Comparison of ENCODE assay signal across 8 cellular contexts in the genomic region with DNA sequence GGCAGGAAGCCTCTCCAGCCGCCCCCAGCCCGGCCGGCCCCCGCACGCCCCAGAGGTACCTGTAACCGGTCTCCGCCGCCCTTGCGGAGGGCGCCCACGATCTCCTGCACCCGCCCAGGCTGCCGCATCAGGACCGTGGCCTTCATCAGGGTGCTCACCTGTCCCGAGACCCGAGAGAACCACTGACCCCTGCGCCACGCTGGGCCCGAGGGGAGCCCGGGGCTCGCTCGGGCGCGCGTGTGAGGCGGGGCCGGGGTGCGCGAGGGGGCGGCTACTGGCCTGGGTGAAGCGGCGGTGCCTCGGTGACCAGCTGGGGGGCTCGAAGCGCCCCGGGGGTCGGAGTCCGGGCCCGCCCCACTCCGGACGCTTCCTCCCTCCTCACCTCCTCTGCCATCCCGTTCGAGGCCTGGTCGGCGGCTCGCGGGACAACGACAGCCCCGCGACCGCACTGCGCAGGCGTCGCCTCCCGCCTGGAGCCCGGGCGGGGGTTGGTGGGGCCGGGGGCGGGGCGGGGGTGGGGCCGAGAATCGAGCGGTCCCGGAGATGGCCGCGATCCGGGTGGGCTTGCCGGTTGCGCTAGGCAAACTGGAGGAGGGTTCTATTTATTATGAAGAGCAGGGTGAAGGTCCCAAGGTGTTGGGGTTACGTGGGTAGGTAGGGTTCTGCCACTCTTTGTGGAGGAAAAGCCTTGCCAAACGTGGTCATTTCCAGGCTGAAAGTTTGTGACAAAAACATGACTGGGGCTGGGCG. TPM values are rescaled to one million over a fixed set of nuclear protein-coding genes. Genes with fewer than 3 reads are reported as not detected.
DNase-seq lines count a peak whose midpoint lies in the region; ATAC-seq and TF ChIP-seq lines count a peak whose summit lies in the region.

A gene (minus strand): TSS at position 433 of the 750 bp plus-strand sequence. CDS start 39 bp downstream, at position 394.

- H3K4me2 ChIP-seq in skeletal muscle satellite cell (ENCODE audit: low read length) = peak within 1 kb of the TSS; percentile 95

- no peak for TF ChIP-seq CTCF in brain microvascular endothelial cell (IDR thresholded peaks at IDR 0.05; ENCODE audit: low read depth, low read length, missing control alignments)

- H3K9ac ChIP-seq in skeletal muscle satellite cell (ENCODE audit: low read depth, low read length) = peak within 1 kb of the TSS; percentile 87

- H3K4me1 Mint-ChIP-seq in IgD-negative memory B cell = peaks cover 5 to 13% (median 12%) of the 10 kb centered on the region in 3 donors

- no peaks in the 10 kb centered on the region for H3K9me3 Mint-ChIP-seq in IgD-negative memory B cell

- ATAC-seq in HG03565 (IDR thresholded peaks at IDR 0.05; ENCODE audit: unreplicated experiment) = no peak

- peak; percentile 11 for DNase-seq in NCI-H2196 (lab: John Stamatoyannopoulos, UW; ENCODE audit: unreplicated experiment)
- DNase-seq in NCI-H2196 treated with DMSO at 0.1 percent for 48 hours (lab: John Stamatoyannopoulos, UW; ENCODE audit: unreplicated experiment) = no peak
- DNase-seq in T-helper 9 cell = peak; percentile 45
- no peak for DNase-seq in brain microvascular endothelial cell
- DNase-seq in iPS-NIHi11 (ENCODE audit: low spot score) = peak; percentile 96

- no peaks in the 10 kb centered on the region for H3K27me3 ChIP-seq in brain microvascular endothelial cell (replicated peaks)
- H3K27me3 ChIP-seq in skeletal muscle satellite cell (ENCODE audit: control insufficient read depth, insufficient read depth, low read length) = no peaks in the 10 kb centered on the region

- no peaks in the 10 kb centered on the region for H3K9me3 ChIP-seq in skeletal muscle satellite cell (replicated peaks; ENCODE audit: low read length)

- H3K36me3 Mint-ChIP-seq in IgD-negative memory B cell = peaks cover 3% of the 10 kb centered on the region

- peak within 1 kb of the TSS in 1 of 3 donors; percentile 32 for H3K27ac Mint-ChIP-seq in IgD-negative memory B cell

- H3K27ac ChIP-seq in brain microvascular endothelial cell = no peak within 1 kb of the TSS

- H3K27me3 Mint-ChIP-seq in IgD-negative memory B cell = no peaks in the 10 kb centered on the region

- peaks cover 15% of the 10 kb centered on the region for H3K4me1 ChIP-seq in skeletal muscle satellite cell (ENCODE audit: control insufficient read depth, insufficient read depth, low read length)

- H3K4me3 ChIP-seq in brain microvascular endothelial cell (ENCODE audit: low read depth, low read length) (peak within 1 kb of the TSS; percentile 75), skeletal muscle satellite cell (ENCODE audit: low read length) (peak within 1 kb of the TSS; percentile 89)

- in situ Hi-C loops in brain microvascular endothelial cell (cut with HindIII; ENCODE audit: low pct_ligation_motif_present, low sequenced_read_pairs) = no loop called here

- peak within 1 kb of the TSS; percentile 80 to 96 (median 90) for H3K4me3 Mint-ChIP-seq in IgD-negative memory B cell

- H3K36me3 ChIP-seq in brain microvascular endothelial cell (replicated peaks) = peaks cover 7% of the 10 kb centered on the region
- H3K36me3 ChIP-seq in skeletal muscle satellite cell (ENCODE audit: insufficient read depth, low read length) = peaks cover 9% of the 10 kb centered on the region

RNA-seq across cellular contexts. Expression of the gene that starts here (rescaled TPM):
- polyA plus RNA-seq in IgD-negative memory B cell = 50.1 TPM
- total RNA-seq in skeletal muscle satellite cell (2012; rRNA removed) = 50.2 and 57.3 TPM in 2 replicates

Comparison
In these comparisons a context has a peak if more than half of its experiments do, and no peak if none do; other contexts are left out.
1. DNase-seq: peak in NCI-H2196 (single experiment), T-helper 9 cell (single experiment) and iPS-NIHi11 (single experiment); none in NCI-H2196 treated with DMSO at 0.1 percent for 48 hours (single experiment) and brain microvascular endothelial cell (single experiment).